ENCODE assay signal across 9 cellular contexts in the genomic region with DNA sequence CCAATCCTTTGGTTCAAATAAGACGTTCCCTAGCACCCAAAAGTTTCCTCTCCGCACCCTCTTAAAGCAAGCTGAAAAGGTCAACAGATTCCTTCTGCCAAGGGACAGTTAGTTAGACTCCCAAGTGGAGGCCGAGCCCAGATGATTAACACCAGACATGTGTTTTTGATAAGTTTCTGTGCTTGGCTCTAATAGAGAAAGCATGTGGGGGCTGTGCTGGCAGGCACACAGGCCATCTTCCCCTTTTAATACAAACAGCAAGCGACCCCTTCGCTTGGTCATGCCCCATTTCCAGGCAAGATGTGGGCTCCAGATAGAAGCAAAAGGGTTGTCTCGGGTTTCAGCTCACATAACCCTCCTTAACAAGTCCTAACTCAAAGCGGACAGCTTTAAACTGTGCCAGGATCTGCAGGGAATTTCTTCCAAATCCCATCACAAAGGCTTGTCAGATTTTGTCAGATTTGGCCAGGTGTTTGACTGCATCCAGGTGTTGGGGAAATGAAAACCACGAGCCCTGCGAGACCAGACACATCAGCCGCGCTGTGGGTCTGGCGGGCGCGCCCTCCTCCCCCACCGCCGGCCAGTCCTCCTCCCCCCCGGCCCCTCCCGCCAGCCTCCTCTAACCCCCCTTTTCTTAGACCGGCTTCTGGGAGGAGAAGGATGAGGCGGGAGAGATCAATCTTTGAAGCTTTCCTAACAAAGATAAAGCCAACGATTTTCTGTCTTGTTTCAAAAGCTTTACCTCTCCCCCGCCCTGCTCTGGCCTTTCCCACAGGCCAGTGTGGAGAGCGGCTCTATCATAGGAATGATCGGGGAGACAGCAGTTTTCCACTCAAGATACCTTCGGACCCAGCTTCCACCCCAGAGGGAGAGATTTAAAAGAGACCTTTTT. TPM values are rescaled to one million over a fixed set of nuclear protein-coding genes. Genes with fewer than 3 reads are reported as not detected.
A peak's percentile ranks its signal among the peaks of the same experiment; 100 is the strongest.
DNase-seq lines count a peak whose midpoint lies in the region; ATAC-seq, FAIRE-seq and TF ChIP-seq lines count a peak whose summit lies in the region.
"Had no signal": no experiment of that assay in that cellular context is flagged by ENCODE, and none has a peak within 500 bp of the region (broad histone marks: within the 10 kb centered on the region; RNA-seq: fewer than 3 reads in every experiment).

No MANE protein-coding gene starts in this region.

- H3K4me1 ChIP-seq in HepG2 (ENCODE audit: insufficient read depth, low read length) (peaks cover 51% of the 10 kb centered on the region), vagina (peaks cover 58% of the 10 kb centered on the region)

- H4K20me1 ChIP-seq in HepG2 (ENCODE audit: insufficient read depth, low read length): peaks cover 19% of the 10 kb centered on the region; the same call in 1 of the 2 replicates

- H3K4me2 ChIP-seq in HepG2 (ENCODE audit: low read depth, low read length): peak overlapping the region; percentile 98

- POLR2A ChIA-PET in HepG2 (lab: Yijun Ruan, JAX): interaction anchor here (0.6 to 11.5 kb wide), 12 partner anchors 9 to 407 kb away, joined by 3 to 128 read pairs (median 4); no protein-coding TSS in a partner anchor

- FAIRE-seq in HepG2 (lab: Jason Lieb, UNC): no peak

- in situ Hi-C loops in HepG2 (cut with HindIII; ENCODE audit: extremely low pct_ligation_motif_present, low pct_unique_long_range_greater_than_20kb): loop anchor here (5.0 to 10.0 kb wide), 3 partner anchors 65 to 357 kb away; no protein-coding TSS in a partner anchor

- TF ChIP-seq POLR2A in HepG2 (IDR thresholded peaks at IDR 0.05; ENCODE audit: insufficient read depth in 1 of 2, low read depth in 2 of 2, low read length in 2 of 2) (0 out of 4 replicates have a peak, but pooled peaks of 1 of the 2 experiments have one; percentile 3), vagina (IDR thresholded peaks at IDR 0.05) (no peak)

- H3K36me3 ChIP-seq in HepG2 (replicated peaks in 1 of 2; ENCODE audit: control insufficient read depth in 1 of 2, insufficient read depth in 2 of 2, low read length in 2 of 2) (peaks cover 0 to 2% of the 10 kb centered on the region in 2 experiments; a peak in 1 of 5 replicates), vagina (no peaks in the 10 kb centered on the region)
- H3K36me3 ChIP-seq: neutrophil had no signal

- no peak for TF ChIP-seq RAD21 in HepG2 (CRISPR knock-in tag; IDR thresholded peaks at IDR 0.05)

- H3K9ac ChIP-seq in HepG2 (ENCODE audit: insufficient read depth, low read depth, low read length): peak overlapping the region; percentile 55

- intact Hi-C loops in HepG2 (cut with micrococcal nuclease; ENCODE audit: unreplicated experiment) (loop anchor here (2.0 to 10.0 kb wide), 3 partner anchors 169 to 545 kb away; partner anchors contain the start of gene OPA1), vagina (cut with DNase I) (loop anchor here (5.0 to 10.0 kb wide), 2 partner anchors 65 to 357 kb away; no protein-coding TSS in a partner anchor)

- H3K27me3 ChIP-seq in HepG2 (ENCODE audit: control insufficient read depth in 1 of 2, insufficient read depth in 2 of 2, low read length in 2 of 2) (no peaks in the 10 kb centered on the region; a peak in 1 of 5 replicates), vagina (no peaks in the 10 kb centered on the region)

- WGBS in HepG2 (ENCODE audit: low lambda C conversion rate): 15% methylated on average over 21 of the region's 25 CpGs

- TF ChIP-seq EP300 in HepG2 (IDR thresholded peaks at IDR 0.05; ENCODE audit: low read depth in 2 of 2, low read length in 2 of 2): peak in 1 of 2 experiments; percentile 57; a peak in 1 of 4 replicates
- TF ChIP-seq EP300 in HepG2 (CRISPR knock-in tag; IDR thresholded peaks at IDR 0.05; ENCODE audit: borderline replicate concordance): no peak

- peak overlapping the region; percentile 85 for H3K27ac ChIP-seq in HepG2 (ENCODE audit: extremely low read length, insufficient read depth, low read length)
- peak overlapping the region; percentile 86 for H3K27ac ChIP-seq in vagina
- H3K27ac ChIP-seq: neutrophil had no signal

- no peaks in the 10 kb centered on the region for H3K9me3 ChIP-seq in HepG2 (ENCODE audit: low read length)
- H3K9me3 ChIP-seq in vagina: no peaks in the 10 kb centered on the region
- H3K9me3 ChIP-seq: neutrophil had no signal

- DNase-seq in DMS79 (lab: John Stamatoyannopoulos, UW) (peak; percentile 78), NCI-H2029 (lab: John Stamatoyannopoulos, UW) (peak; percentile 71), cardiac fibroblast (ENCODE audit: low read depth in 2 of 2) (peak; percentile 75 to 81), HepG2 (ENCODE audit: low spot score) (peak; percentile 52), vagina (ENCODE audit: extremely low spot score in 2 of 2) (peak in 1 of 2 donors; percentile 95), T-helper 9 cell (no peak)
- DNase-seq in stimulated activated CD4-positive, alpha-beta T cell treated with anti-CD3 and anti-CD28 coated beads, Interleukin-2, amount 100 ng/mL, for 24 hours: no peak

- TF ChIP-seq CTCF in cardiac fibroblast (IDR thresholded peaks at IDR 0.05; ENCODE audit: low read depth, low read length): no peak
- TF ChIP-seq CTCF in HepG2 (CRISPR knock-in tag; IDR thresholded peaks at IDR 0.05): no peak
- TF ChIP-seq CTCF in vagina (IDR thresholded peaks at IDR 0.05): no peak

- peak; percentile 3; the same call in 1 of the 3 replicates for ATAC-seq in HepG2
- ATAC-seq in GM18909 (IDR thresholded peaks at IDR 0.05; ENCODE audit: poor library complexity, unreplicated experiment): no peak

- H2AFZ ChIP-seq in HepG2 (ENCODE audit: low read length): no peak overlapping the region

- peaks cover 19% of the 10 kb centered on the region for H3K79me2 ChIP-seq in HepG2 (ENCODE audit: insufficient read depth, low read length)

- CTCF ChIA-PET in HepG2 (lab: Yijun Ruan, JAX; ENCODE audit: low intra/inter-chr PET ratio, low total read pairs): no interaction called here

- H3K4me3 ChIP-seq in cardiac fibroblast (replicated peaks in 1 of 2; ENCODE audit: low read depth in 2 of 2, low read length in 2 of 2) (peak overlapping the region in 1 of 2 donors; percentile 7), HepG2 (replicated peaks in 1 of 3; ENCODE audit: insufficient read depth in 1 of 3, low read depth in 2 of 3, low read length in 3 of 3) (peak overlapping the region; percentile 18 to 95 (median 74); a peak in 5 of 6 replicates), vagina (peak overlapping the region; percentile 16 to 63)

- no TSS peak for BruUV-seq in HepG2 (replicated peaks; lab: Mats Ljungman, UMichigan)

TF ChIP-seq in HepG2, 621 proteins besides CTCF, POLR2A, EP300 and RAD21 (continues in another document):
- TF ChIP-seq FOXP1 (IDR thresholded peaks at IDR 0.05) (no peak), FOXP1 (CRISPR knock-in tag; IDR thresholded peaks at IDR 0.05) (no peak), GATA4 (IDR thresholded peaks at IDR 0.05; ENCODE audit: borderline replicate concordance, low read depth) (0 out of 2 replicates have a peak, but pooled peaks have one; percentile 48), ZNF749 (CRISPR knock-in tag; IDR thresholded peaks at IDR 0.05; ENCODE audit: borderline replicate concordance) (0 out of 2 replicates have a peak, but pooled peaks have one; percentile 33), HDAC1 (CRISPR knock-in tag; IDR thresholded peaks at IDR 0.05) (no peak), TCF7 (IDR thresholded peaks at IDR 0.05; ENCODE audit: low read depth) (peak; percentile 42; the same call in 1 of the 2 replicates), FOSL1 (CRISPR knock-in tag; IDR thresholded peaks at IDR 0.05; ENCODE audit: borderline replicate concordance) (no peak), E2F2 (CRISPR knock-in tag; IDR thresholded peaks at IDR 0.05; ENCODE audit: borderline replicate concordance) (no peak), ZNF205 (CRISPR knock-in tag; IDR thresholded peaks at IDR 0.05) (0 out of 2 replicates have a peak, but pooled peaks have one; percentile 4), ZNF263 (CRISPR knock-in tag; IDR thresholded peaks at IDR 0.05) (peak; percentile 82), NFE2L2 (IDR thresholded peaks at IDR 0.05; ENCODE audit: low read length) (no peak), POLR2AphosphoS5 (IDR thresholded peaks at IDR 0.05; ENCODE audit: low read depth, low read length) (peak; percentile 49; the same call in 1 of the 2 replicates), RBM22 (optimal IDR thresholded peaks at IDR 0.05; ENCODE audit: low read length) (peak; percentile 86)

RNA-seq across cellular contexts. Expression of gene HES1, which starts 3.4 kb away (rescaled TPM):
- total RNA-seq in HepG2 (2016; rRNA removed; fragmentation: Illumina TruSeq; extraction: Trizol): 15.0 and 19.8 TPM in 2 replicates
- 16.2 and 16.8 TPM in 2 replicates for total RNA-seq in HepG2 (2016; cell fraction: cytosol; rRNA removed; fragmentation: Illumina TruSeq; extraction: Trizol; ENCODE audit: low read depth)
- 14.9 and 18.9 TPM in 2 replicates for total RNA-seq in HepG2 (2016; cell fraction: insoluble cytoplasmic fraction; rRNA removed; fragmentation: Illumina TruSeq; extraction: Trizol)
- 17.2 and 18.1 TPM in 2 replicates for total RNA-seq in HepG2 (2016; cell fraction: membrane; rRNA removed; fragmentation: Illumina TruSeq; extraction: Trizol)
- 20.8 and 25.5 TPM in 2 replicates for total RNA-seq in HepG2 (2016; cell fraction: nucleus; rRNA removed; fragmentation: Illumina TruSeq; extraction: Trizol)
- polyA plus RNA-seq in HepG2 (2011; rRNA removed): 15.4 and 16.6 TPM in 2 replicates
- polyA plus RNA-seq in HepG2 (2011; cell fraction: cytosol; rRNA removed): 13.8 and 15.8 TPM in 2 replicates
- polyA plus RNA-seq in HepG2 (2011; cell fraction: nucleus; rRNA removed): 27.8 and 33.4 TPM in 2 replicates
- polyA plus RNA-seq in HepG2 (2012): 20.4 and 25.8 TPM in 2 replicates
- 3.5 and 4.3 TPM in 2 replicates for polyA plus RNA-seq in HepG2 (2016; cell fraction: cytosol; fragmentation: Illumina TruSeq; extraction: Trizol; ENCODE audit: low read depth)
- polyA plus RNA-seq in HepG2 (2016; cell fraction: insoluble cytoplasmic fraction; fragmentation: Illumina TruSeq; extraction: Trizol; ENCODE audit: low read depth): 14.5 and 15.2 TPM in 2 replicates
- polyA plus RNA-seq in HepG2 (2016; cell fraction: membrane; fragmentation: Illumina TruSeq; extraction: Trizol; ENCODE audit: low read depth): 4.3 and 4.5 TPM in 2 replicates
- polyA plus RNA-seq in HepG2 (2016; cell fraction: nucleus; fragmentation: Illumina TruSeq; extraction: Trizol; ENCODE audit: insufficient read depth, low read depth): 31.4 and 34.9 TPM in 2 replicates
- polyA minus RNA-seq in HepG2 (2011; rRNA and poly(A)+ RNA removed; ENCODE audit: low replicate concordance): 4.8 and 36.7 TPM in 2 replicates
- 37.8 and 44.8 TPM in 2 replicates for polyA minus RNA-seq in HepG2 (2011; cell fraction: cytosol; rRNA and poly(A)+ RNA removed)
- 45.6 and 54.7 TPM in 2 replicates for polyA minus RNA-seq in HepG2 (2011; cell fraction: nucleus; rRNA and poly(A)+ RNA removed)
- total RNA-seq in vagina: 191 TPM

Comparison
In these comparisons a context has a peak if more than half of its experiments do, and no peak if none do; other contexts are left out.
1. DNase-seq: peak in DMS79 (single experiment), NCI-H2029 (single experiment), cardiac fibroblast (2 of 2) and HepG2 (single experiment); none in T-helper 9 cell (single experiment) and stimulated activated CD4-positive, alpha-beta T cell treated with anti-CD3 and anti-CD28 coated beads, Interleukin-2, amount 100 ng/mL, for 24 hours (0 of 2).